Comparison of ENCODE assay signal across 8 cellular contexts in genomic region chr16:56916571-56917403, GRCh38. TPM values are rescaled to one million over a fixed set of nuclear protein-coding genes. Genes with fewer than 3 reads are reported as not detected.
DNase-seq lines count a peak whose midpoint lies in the region; ATAC-seq and TF ChIP-seq lines count a peak whose summit lies in the region.

No MANE protein-coding gene starts in this region.

- WGBS in neuronal stem cell (ENCODE audit: extremely low coverage in 2 of 2, insufficient read length in 2 of 2, insufficient replicate concordance in 1 of 2), 2 donors = no CpG with 5 or more reads among the region's 5 CpGs

- no peaks in the 10 kb centered on the region for H3K36me3 ChIP-seq in Caco-2 (ENCODE audit: control insufficient read depth, insufficient read depth, low read length)
- H3K36me3 ChIP-seq in neuronal stem cell (replicated peaks in 1 of 2; ENCODE audit: control insufficient read depth in 2 of 2, insufficient read depth in 2 of 2, low read length in 2 of 2) = no peaks in the 10 kb centered on the region

- DNase-seq in Caco-2 = no peak
- peak in 2 of 61 donors; percentile 3 to 18 for DNase-seq in caudate nucleus (lab: John Stamatoyannopoulos, UW)
- peak; percentile 14 for DNase-seq in stimulated activated CD4-positive, alpha-beta T cell treated with anti-CD3 and anti-CD28 coated beads, Interleukin-1b, Interleukin-23, amount 100 ng/mL, for 48 hours
- no peak for DNase-seq in stimulated activated naive CD4-positive, alpha-beta T cell treated with Interleukin-2 at 50 U/mL for 16 hours (lab: John Stamatoyannopoulos, UW)
- DNase-seq in KG1 (lab: John Stamatoyannopoulos, UW) = no peak
- no peak for DNase-seq in neuronal stem cell (ENCODE audit: low spot score)

- H3K14ac ChIP-seq in neuronal stem cell (ENCODE audit: low read length) = no peak overlapping the region

- peaks cover 8% of the 10 kb centered on the region for H3K36me3 Mint-ChIP-seq in Caco-2 (ENCODE audit: insufficient read depth, unreplicated experiment)

- no peak overlapping the region for H2BK5ac ChIP-seq in neuronal stem cell (ENCODE audit: low read length)

- H2AFZ ChIP-seq in neuronal stem cell (ENCODE audit: low read length) = no peak overlapping the region

- H2BK120ac ChIP-seq in neuronal stem cell (ENCODE audit: low read depth, low read length) = no peak overlapping the region

- H3K4me3 Mint-ChIP-seq in Caco-2 (ENCODE audit: unreplicated experiment) = no peak overlapping the region

- H3K4me2 ChIP-seq in neuronal stem cell (ENCODE audit: insufficient read depth, low read length, poor library complexity, severe bottlenecking) = no peak overlapping the region

- no peak overlapping the region for H2BK15ac ChIP-seq in neuronal stem cell (ENCODE audit: low read length)

- ATAC-seq in GM19467 (IDR thresholded peaks at IDR 0.05; ENCODE audit: unreplicated experiment) (peak; percentile 57), HG03460 (IDR thresholded peaks at IDR 0.05; ENCODE audit: unreplicated experiment) (peak; percentile 80)

- no peaks in the 10 kb centered on the region for H3K27me3 Mint-ChIP-seq in Caco-2 (ENCODE audit: insufficient read depth, unreplicated experiment)

- no peaks in the 10 kb centered on the region for H3K9me3 Mint-ChIP-seq in Caco-2 (ENCODE audit: unreplicated experiment)

- BruUV-seq in Caco-2 (replicated peaks; lab: Mats Ljungman, UMichigan) = no TSS peak

- H3K23ac ChIP-seq in neuronal stem cell (ENCODE audit: low read depth, low read length, poor library complexity) = no peak overlapping the region

- H3K9me3 ChIP-seq in Caco-2 (no peaks in the 10 kb centered on the region), neuronal stem cell (replicated peaks in 1 of 2; ENCODE audit: control insufficient read depth in 2 of 2, insufficient read depth in 1 of 2, low read depth in 1 of 2, low read length in 2 of 2) (no peaks in the 10 kb centered on the region)

- intact Hi-C loops in Caco-2 (cut with micrococcal nuclease; ENCODE audit: unreplicated experiment) = no loop called here

- no peak for TF ChIP-seq CTCF in Caco-2 (IDR thresholded peaks at IDR 0.05; ENCODE audit: insufficient read depth in 1 of 2, low read depth in 1 of 2, low read length in 1 of 2, severe bottlenecking in 1 of 2, unreplicated experiment in 1 of 2)

- H3K27ac Mint-ChIP-seq in Caco-2 (ENCODE audit: unreplicated experiment) = peak overlapping the region; percentile 95

- H3K4me1 Mint-ChIP-seq in Caco-2 (ENCODE audit: low read depth, unreplicated experiment) = peaks cover 61% of the 10 kb centered on the region

- H3K27ac ChIP-seq in caudate nucleus (ENCODE audit: low read depth, low read length) (peak overlapping the region; percentile 90), neuronal stem cell (replicated peaks; ENCODE audit: low read length) (no peak overlapping the region)

- POLR2A ChIA-PET in Caco-2 (lab: Charles Lee) = no interaction called here

- no peaks in the 10 kb centered on the region for H3K79me1 ChIP-seq in neuronal stem cell (ENCODE audit: low read depth, low read length)

- no peak overlapping the region for H2BK12ac ChIP-seq in neuronal stem cell (ENCODE audit: low read length)

- H3K4me3 ChIP-seq in Caco-2 (ENCODE audit: low read depth, low read length) (no peak overlapping the region), neuronal stem cell (ENCODE audit: low read length in 2 of 2) (no peak overlapping the region)

- no peaks in the 10 kb centered on the region for H3K27me3 ChIP-seq in Caco-2 (replicated peaks; ENCODE audit: control insufficient read depth, insufficient read depth, low read length)
- H3K27me3 ChIP-seq in neuronal stem cell (ENCODE audit: control insufficient read depth in 3 of 3, insufficient read depth in 3 of 3, low read depth in 1 of 3, low read length in 3 of 3) = peaks cover 0 to 30% (median 0%) of the 10 kb centered on the region in 3 experiments

- H3K4me1 ChIP-seq in Caco-2 (peaks cover 68% of the 10 kb centered on the region), neuronal stem cell (ENCODE audit: control insufficient read depth in 2 of 2, insufficient read depth in 1 of 2, low read depth in 1 of 2, low read length in 2 of 2) (peaks cover 11 to 17% of the 10 kb centered on the region in 2 donors)

- H2AK5ac ChIP-seq in neuronal stem cell (ENCODE audit: low read depth, low read length) = no peak overlapping the region

- no peak overlapping the region for H3K4ac ChIP-seq in neuronal stem cell (ENCODE audit: low read length)

- H3K9ac ChIP-seq in neuronal stem cell (ENCODE audit: low read depth, low read length, poor library complexity) = no peak overlapping the region

- H4K8ac ChIP-seq in neuronal stem cell (ENCODE audit: low read depth, low read length) = no peak overlapping the region

- CTCF ChIA-PET in Caco-2 (lab: Charles Lee) = no interaction called here

- no peak overlapping the region for H4K91ac ChIP-seq in neuronal stem cell (ENCODE audit: low read depth, low read length, poor library complexity)

- H3K18ac ChIP-seq in neuronal stem cell (ENCODE audit: low read length) = no peak overlapping the region

RNA-seq across cellular contexts. Expression of gene HERPUD1, which starts 15.2 kb away (rescaled TPM):
- total RNA-seq in Caco-2 (2022) = 240 and 296 TPM in 2 replicates
- polyA plus RNA-seq in neuronal stem cell (2013, experiment 1 of 2) = 11.7 TPM
- polyA plus RNA-seq in neuronal stem cell (2013, experiment 2 of 2) = 12.1 TPM

RNA-seq across cellular contexts. Expression of gene CETP, which starts 45.0 kb away (rescaled TPM):
- not detected in 2 replicates for total RNA-seq in Caco-2 (2022)
- polyA plus RNA-seq in neuronal stem cell (2013, experiment 1 of 2) = not detected
- polyA plus RNA-seq in neuronal stem cell (2013, experiment 2 of 2) = not detected

RNA-seq across cellular contexts. Expression of gene SLC12A3, which starts 51.8 kb away (rescaled TPM):
- total RNA-seq in Caco-2 (2022) = 0.67 and 0.73 TPM in 2 replicates
- not detected for polyA plus RNA-seq in neuronal stem cell (2013, experiment 1 of 2)
- not detected for polyA plus RNA-seq in neuronal stem cell (2013, experiment 2 of 2)
